ENCODE assay signal across 27 cellular contexts in the genomic region with DNA sequence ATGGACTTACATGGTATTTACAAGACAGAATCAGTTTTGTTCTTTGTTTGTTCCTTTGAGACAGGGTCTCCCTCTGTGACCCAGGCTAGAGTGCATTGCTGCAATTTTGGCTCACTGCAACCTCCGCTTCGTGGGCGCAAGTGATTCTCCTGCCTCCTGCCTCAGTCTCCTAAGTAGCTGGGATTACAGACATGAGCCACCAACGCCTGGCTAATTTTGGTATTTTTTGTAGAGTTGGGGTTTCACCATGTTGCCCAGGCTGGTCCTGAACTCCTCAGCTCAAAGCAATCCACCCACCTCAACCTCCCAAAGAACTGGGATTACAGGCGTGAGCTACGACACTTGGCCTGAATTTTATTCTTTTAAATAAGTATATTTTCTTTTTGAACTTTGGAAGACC.
"Had no signal": no experiment of that assay in that cellular context is flagged by ENCODE, and none has a peak within 500 bp of the region (broad histone marks: within the 10 kb centered on the region; RNA-seq: fewer than 3 reads in every experiment).

No MANE protein-coding gene starts in this region.

- H3K27me3 Mint-ChIP-seq: naive B cell; naive thymus-derived CD8-positive, alpha-beta T cell; natural killer cell treated with Interleukin-12 subunit alpha and Interleukin-12 subunit beta and Interleukin-15 and Interleukin-18, amount 100 ng/mL, for 72 hours; stimulated activated naive B cell treated with anti-CD40 and anti-IgM and Interleukin-4, amounts not matched to agents 10 μg/mL and 1 μg/mL and 100 μg/mL, for 72 hours; stimulated activated naive CD8-positive, alpha-beta T cell treated with anti-CD3 and anti-CD28 coated beads, Interleukin-15, Interleukin-2, amounts not matched to agents 100 ng/mL and 50 ng/mL, for 24 hours had no signal

- ATAC-seq: naive thymus-derived CD8-positive, alpha-beta T cell; natural killer cell treated with Interleukin-12 subunit alpha and Interleukin-12 subunit beta and Interleukin-15 and Interleukin-18, amount 100 ng/mL, for 72 hours; pancreas; right cardiac atrium; right lobe of liver; stimulated activated naive B cell treated with anti-CD40 and anti-IgM and Interleukin-4, amounts not matched to agents 10 μg/mL and 1 μg/mL and 100 μg/mL, for 72 hours had no signal

- H3K4me3 Mint-ChIP-seq: naive B cell; naive thymus-derived CD8-positive, alpha-beta T cell; natural killer cell treated with Interleukin-12 subunit alpha and Interleukin-12 subunit beta and Interleukin-15 and Interleukin-18, amount 100 ng/mL, for 72 hours; nephron progenitor cell; neural crest cell; stimulated activated naive B cell treated with anti-CD40 and anti-IgM and Interleukin-4, amounts not matched to agents 10 μg/mL and 1 μg/mL and 100 μg/mL, for 72 hours; stimulated activated naive CD8-positive, alpha-beta T cell treated with anti-CD3 and anti-CD28 coated beads, Interleukin-15, Interleukin-2, amounts not matched to agents 100 ng/mL and 50 ng/mL, for 24 hours had no signal

- FAIRE-seq: pancreas had no signal

- H3K9me3 Mint-ChIP-seq: naive B cell; naive thymus-derived CD8-positive, alpha-beta T cell; natural killer cell treated with Interleukin-12 subunit alpha and Interleukin-12 subunit beta and Interleukin-15 and Interleukin-18, amount 100 ng/mL, for 72 hours; nephron progenitor cell; neural crest cell; stimulated activated naive B cell treated with anti-CD40 and anti-IgM and Interleukin-4, amounts not matched to agents 10 μg/mL and 1 μg/mL and 100 μg/mL, for 72 hours; stimulated activated naive CD8-positive, alpha-beta T cell treated with anti-CD3 and anti-CD28 coated beads, Interleukin-15, Interleukin-2, amounts not matched to agents 100 ng/mL and 50 ng/mL, for 24 hours had no signal

- H3K9me3 ChIP-seq: neutrophil, pancreas, prostate gland, right lobe of liver, spleen, stomach, thoracic aorta, thyroid gland, tibial nerve, upper lobe of left lung, uterus had no signal

- DNase-seq: naive B cell; naive thymus-derived CD8-positive, alpha-beta T cell; nephron progenitor cell; nucleus accumbens; pancreas; right cardiac atrium; right lobe of liver; spleen; stimulated activated CD4-positive, alpha-beta T cell treated with anti-CD3 and anti-CD28 coated beads, Interleukin-12 subunit alpha, Interleukin-12 subunit beta, amount 100 ng/mL, for 4 hours; stimulated activated CD4-positive, alpha-beta T cell treated with anti-CD3 and anti-CD28 coated beads, Interleukin-1b, Interleukin-23, amount 100 ng/mL, for 48 hours; stimulated activated CD4-positive, alpha-beta T cell treated with anti-CD3 and anti-CD28 coated beads, Interleukin-4, amount 100 ng/mL, for 1 hour; stimulated activated CD4-positive, alpha-beta T cell treated with anti-CD3 and anti-CD28 coated beads, Interleukin-4, amount 100 ng/mL, for 4 hours; stimulated activated CD8-positive, alpha-beta memory T cell treated with anti-CD3 and anti-CD28 coated beads, Interleukin-4, amount 100 ng/mL, for 48 hours; stimulated activated naive B cell treated with anti-CD40 and anti-IgM and Interleukin-4, amounts not matched to agents 10 μg/mL and 1 μg/mL and 100 μg/mL, for 72 hours; stimulated activated naive CD4-positive, alpha-beta T cell treated with Interleukin-2 at 50 U/mL for 16 hours; stomach; thyroid gland; trophoblast cell; upper lobe of left lung; uterus had no signal

- H3K27ac Mint-ChIP-seq: nephron progenitor cell had no signal

- H3K4me1 Mint-ChIP-seq: nephron progenitor cell, neural crest cell had no signal
